ENCODE assay signal across 11 cellular contexts in genomic region chr7:102873470-102874165, GRCh38. TPM values are rescaled to one million over a fixed set of nuclear protein-coding genes. Genes with fewer than 3 reads are reported as not detected.
A peak's percentile ranks its signal among the peaks of the same experiment; 100 is the strongest.
DNase-seq lines count a peak whose midpoint lies in the region; ATAC-seq and TF ChIP-seq lines count a peak whose summit lies in the region.
"Had no signal": no experiment of that assay in that cellular context is flagged by ENCODE, and none has a peak within 500 bp of the region (broad histone marks: within the 10 kb centered on the region; RNA-seq: fewer than 3 reads in every experiment).

No MANE protein-coding gene starts in this region.

- H3K9me3 Mint-ChIP-seq in activated CD4-positive, alpha-beta memory T cell treated with anti-CD3 and anti-CD28 coated beads, Interleukin-2, amount 10 ng/mL, durations not matched to agents 7 days and 5 days = no peaks in the 10 kb centered on the region
- H3K9me3 Mint-ChIP-seq: activated naive CD4-positive, alpha-beta T cell treated with anti-CD3 and anti-CD28 coated beads, Interleukin-2, amount 10 ng/mL, durations not matched to agents 7 days and 5 days had no signal

- H3K27me3 ChIP-seq in AG04450 (ENCODE audit: control insufficient read depth, insufficient read depth, low read length) = no peaks in the 10 kb centered on the region
- H3K27me3 ChIP-seq in right cardiac atrium (ENCODE audit: control insufficient read depth, insufficient read depth) = no peaks in the 10 kb centered on the region

- peak overlapping the region; percentile 63 for H3K27ac Mint-ChIP-seq in activated CD4-positive, alpha-beta memory T cell treated with anti-CD3 and anti-CD28 coated beads, Interleukin-2, amount 10 ng/mL, durations not matched to agents 7 days and 5 days

- POLR2A ChIA-PET in AG04450 (lab: Yijun Ruan, JAX) = interaction anchor here (0.7 to 2.3 kb wide), 5 partner anchors 17 to 39 kb away, joined by 3 to 6 read pairs (median 3); partner anchors contain the start of gene LRRC17
- POLR2A ChIA-PET in activated CD4-positive, alpha-beta memory T cell treated with anti-CD3 and anti-CD28 coated beads, Interleukin-2, amount 10 ng/mL, durations not matched to agents 7 days and 5 days (lab: Charles Lee) = interaction anchor here (0.6 kb wide), 1 partner anchor 30 kb away, joined by 3 read pairs; no protein-coding TSS in a partner anchor

- intact Hi-C loops in right cardiac atrium (cut with DNase I) = no loop called here

- H3K4me1 ChIP-seq in right cardiac atrium (ENCODE audit: control insufficient read depth, insufficient read depth, low read length) = no peaks in the 10 kb centered on the region

- CTCF ChIA-PET in AG04450 (lab: Charles Lee) = interaction anchor here (1.0 to 1.3 kb wide), 3 partner anchors 16 to 189 kb away, joined by 3 to 4 read pairs (median 4); no protein-coding TSS in a partner anchor
- CTCF ChIA-PET in activated CD4-positive, alpha-beta memory T cell treated with anti-CD3 and anti-CD28 coated beads, Interleukin-2, amount 10 ng/mL, durations not matched to agents 7 days and 5 days (lab: Charles Lee) = interaction anchor here (0.8 kb wide), 2 partner anchors 30 to 201 kb away, joined by 3 read pairs; partner anchors contain the start of genes ARMC10 and FBXL13

- peaks cover 3% of the 10 kb centered on the region for H3K27me3 Mint-ChIP-seq in activated CD4-positive, alpha-beta memory T cell treated with anti-CD3 and anti-CD28 coated beads, Interleukin-2, amount 10 ng/mL, durations not matched to agents 7 days and 5 days

- peaks cover 34% of the 10 kb centered on the region for H3K4me1 Mint-ChIP-seq in activated CD4-positive, alpha-beta memory T cell treated with anti-CD3 and anti-CD28 coated beads, Interleukin-2, amount 10 ng/mL, durations not matched to agents 7 days and 5 days

- no peaks in the 10 kb centered on the region; the same call in 1 of the 2 replicates for H3K9me3 ChIP-seq in AG04450 (ENCODE audit: control insufficient read depth, insufficient read depth, low read length)
- H3K9me3 ChIP-seq in right cardiac atrium (ENCODE audit: control insufficient read depth, low read length) = no peaks in the 10 kb centered on the region

- peaks cover 3% of the 10 kb centered on the region for H3K36me3 Mint-ChIP-seq in activated CD4-positive, alpha-beta memory T cell treated with anti-CD3 and anti-CD28 coated beads, Interleukin-2, amount 10 ng/mL, durations not matched to agents 7 days and 5 days (ENCODE audit: low read depth)
- H3K36me3 Mint-ChIP-seq: activated naive CD4-positive, alpha-beta T cell treated with anti-CD3 and anti-CD28 coated beads, Interleukin-2, amount 10 ng/mL, durations not matched to agents 7 days and 5 days had no signal

- H3K4me3 Mint-ChIP-seq in activated CD4-positive, alpha-beta memory T cell treated with anti-CD3 and anti-CD28 coated beads, Interleukin-2, amount 10 ng/mL, durations not matched to agents 7 days and 5 days = no peak overlapping the region
- H3K4me3 Mint-ChIP-seq: activated naive CD4-positive, alpha-beta T cell treated with anti-CD3 and anti-CD28 coated beads, Interleukin-2, amount 10 ng/mL, durations not matched to agents 7 days and 5 days had no signal

- TF ChIP-seq POLR2A in erythroblast (IDR thresholded peaks at IDR 0.05; ENCODE audit: low read length) = no peak

- DNase-seq in AG04450 (ENCODE audit: low read depth, low spot score) (no peak), DMS153 treated with DMSO at 0.1 percent for 48 hours (lab: John Stamatoyannopoulos, UW; ENCODE audit: unreplicated experiment) (no peak), right cardiac atrium (no peak), erythroblast (lab: John Stamatoyannopoulos, UW) (no peak)
- DNase-seq in activated CD4-positive, alpha-beta memory T cell treated with anti-CD3 and anti-CD28 coated beads, Interleukin-2, amount 10 ng/mL, durations not matched to agents 7 days and 5 days = no peak
- DNase-seq in stimulated activated naive CD4-positive, alpha-beta T cell treated with Interleukin-2 at 50 U/mL for 16 hours (lab: John Stamatoyannopoulos, UW) = no peak
- DNase-seq: activated naive CD4-positive, alpha-beta T cell treated with anti-CD3 and anti-CD28 coated beads, Interleukin-2, amount 10 ng/mL, durations not matched to agents 7 days and 5 days; NCI-H146 had no signal

- peak; percentile 34 for ATAC-seq in GM19438 (IDR thresholded peaks at IDR 0.05; ENCODE audit: low read depth, unreplicated experiment)
- peak; percentile 19 for ATAC-seq in HG03025 (IDR thresholded peaks at IDR 0.05; ENCODE audit: low FRiP score, unreplicated experiment)
- no peak for ATAC-seq in right cardiac atrium

- peak overlapping the region; percentile 83 for H3K27ac ChIP-seq in AG04450 (ENCODE audit: low read depth, low read length)
- no peak overlapping the region for H3K27ac ChIP-seq in right cardiac atrium (ENCODE audit: low read length)

- WGBS in right cardiac atrium = 84% methylated on average over 4 of the region's 4 CpGs

- H3K4me3 ChIP-seq in AG04450 (ENCODE audit: low read depth, low read length) (no peak overlapping the region), right cardiac atrium (ENCODE audit: low read length) (no peak overlapping the region)
- H3K4me3 ChIP-seq: lung had no signal

- no peak for TF ChIP-seq CTCF in AG04450 (IDR thresholded peaks at IDR 0.05; ENCODE audit: low read depth, low read length)

RNA-seq across cellular contexts. Expression of gene LRRC17, which starts 39.2 kb away (rescaled TPM):
- 813 and 964 TPM in 2 replicates for polyA plus RNA-seq in AG04450 (2011; rRNA removed)
- 234 and 241 TPM in 2 replicates for polyA minus RNA-seq in AG04450 (2011; rRNA and poly(A)+ RNA removed)
- under 1 TPM in 1 of 2 experiments, not detected in 1; 0.15 TPM for total RNA-seq in activated CD4-positive, alpha-beta memory T cell treated with anti-CD3 and anti-CD28 coated beads, Interleukin-2, amount 10 ng/mL, durations not matched to agents 7 days and 5 days
- total RNA-seq in right cardiac atrium = 1 to 10 TPM; 3.0 to 6.7 (median 4.9) TPM
- 6.2 TPM for polyA plus RNA-seq in right cardiac atrium

Comparison
In these comparisons a context has a peak if more than half of its experiments do, and no peak if none do; other contexts are left out.
1. ATAC-seq: peak in GM19438 (single experiment) and HG03025 (single experiment); none in right cardiac atrium (0 of 2).